In the genomic region with DNA sequence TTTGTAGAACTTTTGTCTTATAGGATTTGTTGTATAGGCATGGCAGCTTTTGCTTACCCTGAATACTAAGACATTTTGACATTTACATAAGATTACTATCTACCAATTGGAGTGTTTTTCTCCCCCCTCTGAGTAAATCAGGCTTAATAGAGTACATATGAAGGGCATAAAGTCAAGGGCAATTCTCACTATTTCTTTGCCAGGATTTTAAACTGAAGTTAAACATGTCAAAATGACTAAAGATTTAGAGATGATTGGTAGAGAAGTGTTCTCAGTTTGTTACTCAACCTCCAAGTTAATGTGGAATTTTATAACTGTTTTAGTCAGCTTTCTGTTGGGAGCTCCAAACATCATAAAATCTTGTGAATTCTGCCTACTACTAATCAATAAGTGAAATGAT, we compare ENCODE assay signal across 14 cellular contexts.
DNase-seq lines count a peak whose midpoint lies in the region; ATAC-seq, FAIRE-seq and TF ChIP-seq lines count a peak whose summit lies in the region.
"Had no signal": no experiment of that assay in that cellular context is flagged by ENCODE, and none has a peak within 500 bp of the region (broad histone marks: within the 10 kb centered on the region; RNA-seq: fewer than 3 reads in every experiment).

No MANE protein-coding gene starts in this region.

- no peak for TF ChIP-seq CTCF in WTC11 (IDR thresholded peaks at IDR 0.05)

- POLR2A ChIA-PET in WTC11 (lab: Charles Lee), result interaction anchor here (0.6 kb wide), 1 partner anchor 159 kb away, joined by 3 read pairs; no protein-coding TSS in a partner anchor

- FAIRE-seq in RCC 7860 (lab: Jason Lieb, UNC), result peak; percentile 51

- no peaks in the 10 kb centered on the region for H3K27me3 Mint-ChIP-seq in WTC11 (ENCODE audit: low read depth)

- no peaks in the 10 kb centered on the region for H3K36me3 Mint-ChIP-seq in WTC11

- ATAC-seq in GM18909 (IDR thresholded peaks at IDR 0.05; ENCODE audit: poor library complexity, unreplicated experiment) (no peak), WTC11 (no peak)
- ATAC-seq: Right ventricle myocardium inferior had no signal

- no peak overlapping the region for H3K4me3 Mint-ChIP-seq in WTC11

- CTCF ChIA-PET in WTC11 (lab: Charles Lee), result no interaction called here

- DNase-seq in DMS 273 (lab: John Stamatoyannopoulos, UW; ENCODE audit: unreplicated experiment) (peak; percentile 36), DMS 273 treated with DMSO at 0.1 percent for 48 hours (lab: John Stamatoyannopoulos, UW) (no peak), EH (ENCODE audit: low read depth) (peak; percentile 40), RCC 7860 (ENCODE audit: low spot score) (no peak), fibroblast of gingiva (ENCODE audit: low read depth) (peak; percentile 21), foreskin melanocyte (no peak), WTC11 (ENCODE audit: low spot score) (no peak)
- DNase-seq: EL, H7, MG63, NCI-H1930, PC-9 had no signal

- H3K9me3 Mint-ChIP-seq in WTC11, result no peaks in the 10 kb centered on the region

- peaks cover 42% of the 10 kb centered on the region for H3K4me1 Mint-ChIP-seq in WTC11

- no peak overlapping the region for H3K27ac Mint-ChIP-seq in WTC11

TF ChIP-seq in WTC11, 78 proteins besides CTCF, POLR2A, EP300 and RAD21:
- TF ChIP-seq PRRX2 (CRISPR knock-in tag; IDR thresholded peaks at IDR 0.05) (no peak), ATF1 (CRISPR knock-in tag; IDR thresholded peaks at IDR 0.05) (no peak), TEAD4 (CRISPR knock-in tag; IDR thresholded peaks at IDR 0.05) (no peak), ZNF219 (CRISPR knock-in tag; IDR thresholded peaks at IDR 0.05; ENCODE audit: borderline replicate concordance) (no peak), ZNF317 (CRISPR knock-in tag; IDR thresholded peaks at IDR 0.05; ENCODE audit: borderline replicate concordance, low read depth) (no peak), FOXJ3 (CRISPR knock-in tag; IDR thresholded peaks at IDR 0.05; ENCODE audit: borderline replicate concordance) (no peak), ZNF423 (CRISPR knock-in tag; IDR thresholded peaks at IDR 0.05) (no peak), ZNF232 (CRISPR knock-in tag; IDR thresholded peaks at IDR 0.05) (no peak), TP53 (CRISPR knock-in tag; IDR thresholded peaks at IDR 0.05) (no peak), ZNF396 (CRISPR knock-in tag; IDR thresholded peaks at IDR 0.05; ENCODE audit: borderline replicate concordance) (no peak), CREM (CRISPR knock-in tag; IDR thresholded peaks at IDR 0.05) (no peak), KAT7 (CRISPR knock-in tag; IDR thresholded peaks at IDR 0.05; ENCODE audit: borderline replicate concordance) (no peak), EMX1 (CRISPR knock-in tag; IDR thresholded peaks at IDR 0.05) (no peak), JAZF1 (CRISPR knock-in tag; IDR thresholded peaks at IDR 0.05) (no peak)
- TF ChIP-seq, protein P1, sequence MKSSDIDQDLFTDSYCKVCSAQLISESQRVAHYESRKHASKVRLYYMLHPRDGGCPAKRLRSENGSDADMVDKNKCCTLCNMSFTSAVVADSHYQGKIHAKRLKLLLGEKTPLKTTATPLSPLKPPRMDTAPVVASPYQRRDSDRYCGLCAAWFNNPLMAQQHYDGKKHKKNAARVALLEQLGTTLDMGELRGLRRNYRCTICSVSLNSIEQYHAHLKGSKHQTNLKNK (CRISPR knock-in tag; IDR thresholded peaks at IDR 0.05), result no peak
- TF ChIP-seq, protein P2, sequence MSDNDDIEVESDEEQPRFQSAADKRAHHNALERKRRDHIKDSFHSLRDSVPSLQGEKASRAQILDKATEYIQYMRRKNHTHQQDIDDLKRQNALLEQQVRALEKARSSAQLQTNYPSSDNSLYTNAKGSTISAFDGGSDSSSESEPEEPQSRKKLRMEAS (CRISPR knock-in tag; IDR thresholded peaks at IDR 0.05), result no peak
- TF ChIP-seq, protein P3, sequence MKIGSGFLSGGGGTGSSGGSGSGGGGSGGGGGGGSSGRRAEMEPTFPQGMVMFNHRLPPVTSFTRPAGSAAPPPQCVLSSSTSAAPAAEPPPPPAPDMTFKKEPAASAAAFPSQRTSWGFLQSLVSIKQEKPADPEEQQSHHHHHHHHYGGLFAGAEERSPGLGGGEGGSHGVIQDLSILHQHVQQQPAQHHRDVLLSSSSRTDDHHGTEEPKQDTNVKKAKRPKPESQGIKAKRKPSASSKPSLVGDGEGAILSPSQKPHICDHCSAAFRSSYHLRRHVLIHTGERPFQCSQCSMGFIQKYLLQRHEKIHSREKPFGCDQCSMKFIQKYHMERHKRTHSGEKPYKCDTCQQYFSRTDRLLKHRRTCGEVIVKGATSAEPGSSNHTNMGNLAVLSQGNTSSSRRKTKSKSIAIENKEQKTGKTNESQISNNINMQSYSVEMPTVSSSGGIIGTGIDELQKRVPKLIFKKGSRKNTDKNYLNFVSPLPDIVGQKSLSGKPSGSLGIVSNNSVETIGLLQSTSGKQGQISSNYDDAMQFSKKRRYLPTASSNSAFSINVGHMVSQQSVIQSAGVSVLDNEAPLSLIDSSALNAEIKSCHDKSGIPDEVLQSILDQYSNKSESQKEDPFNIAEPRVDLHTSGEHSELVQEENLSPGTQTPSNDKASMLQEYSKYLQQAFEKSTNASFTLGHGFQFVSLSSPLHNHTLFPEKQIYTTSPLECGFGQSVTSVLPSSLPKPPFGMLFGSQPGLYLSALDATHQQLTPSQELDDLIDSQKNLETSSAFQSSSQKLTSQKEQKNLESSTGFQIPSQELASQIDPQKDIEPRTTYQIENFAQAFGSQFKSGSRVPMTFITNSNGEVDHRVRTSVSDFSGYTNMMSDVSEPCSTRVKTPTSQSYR (CRISPR knock-in tag; IDR thresholded peaks at IDR 0.05), result no peak
- TF ChIP-seq, protein P4, sequence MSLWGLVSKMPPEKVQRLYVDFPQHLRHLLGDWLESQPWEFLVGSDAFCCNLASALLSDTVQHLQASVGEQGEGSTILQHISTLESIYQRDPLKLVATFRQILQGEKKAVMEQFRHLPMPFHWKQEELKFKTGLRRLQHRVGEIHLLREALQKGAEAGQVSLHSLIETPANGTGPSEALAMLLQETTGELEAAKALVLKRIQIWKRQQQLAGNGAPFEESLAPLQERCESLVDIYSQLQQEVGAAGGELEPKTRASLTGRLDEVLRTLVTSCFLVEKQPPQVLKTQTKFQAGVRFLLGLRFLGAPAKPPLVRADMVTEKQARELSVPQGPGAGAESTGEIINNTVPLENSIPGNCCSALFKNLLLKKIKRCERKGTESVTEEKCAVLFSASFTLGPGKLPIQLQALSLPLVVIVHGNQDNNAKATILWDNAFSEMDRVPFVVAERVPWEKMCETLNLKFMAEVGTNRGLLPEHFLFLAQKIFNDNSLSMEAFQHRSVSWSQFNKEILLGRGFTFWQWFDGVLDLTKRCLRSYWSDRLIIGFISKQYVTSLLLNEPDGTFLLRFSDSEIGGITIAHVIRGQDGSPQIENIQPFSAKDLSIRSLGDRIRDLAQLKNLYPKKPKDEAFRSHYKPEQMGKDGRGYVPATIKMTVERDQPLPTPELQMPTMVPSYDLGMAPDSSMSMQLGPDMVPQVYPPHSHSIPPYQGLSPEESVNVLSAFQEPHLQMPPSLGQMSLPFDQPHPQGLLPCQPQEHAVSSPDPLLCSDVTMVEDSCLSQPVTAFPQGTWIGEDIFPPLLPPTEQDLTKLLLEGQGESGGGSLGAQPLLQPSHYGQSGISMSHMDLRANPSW (CRISPR knock-in tag; conservative IDR thresholded peaks at IDR 0.05; ENCODE audit: low read depth), result no peak

Comparison
In these comparisons a context has a peak if more than half of its experiments do, and no peak if none do; other contexts are left out.
1. DNase-seq: peak in DMS 273 (single experiment), EH (single experiment) and fibroblast of gingiva (single experiment); none in DMS 273 treated with DMSO at 0.1 percent for 48 hours (single experiment), RCC 7860 (single experiment), foreskin melanocyte (single experiment) and WTC11 (single experiment).